26 cellular contexts compared by ENCODE assay signal in the genomic region with DNA sequence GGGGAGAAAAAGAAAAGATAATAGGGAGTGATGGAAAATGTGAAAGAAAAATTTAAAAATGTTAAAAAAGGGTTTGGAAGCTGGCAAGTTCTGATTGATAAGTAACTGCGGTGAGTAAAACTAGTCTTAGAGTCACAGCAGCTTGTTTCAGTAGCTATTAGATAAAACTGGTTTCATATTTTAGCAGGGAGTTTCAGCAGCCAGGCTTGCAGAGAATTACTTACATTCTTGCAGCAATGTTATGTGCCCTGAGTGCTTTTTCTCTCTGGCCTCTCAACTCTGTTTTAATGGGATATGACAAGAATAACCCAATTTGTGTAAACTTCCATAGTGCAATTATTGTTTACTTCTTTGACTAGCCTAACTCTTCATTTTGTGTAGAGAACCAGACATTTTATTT.
"Had no signal": no experiment of that assay in that cellular context is flagged by ENCODE, and none has a peak within 500 bp of the region (broad histone marks: within the 10 kb centered on the region; RNA-seq: fewer than 3 reads in every experiment).

No MANE protein-coding gene starts in this region.

- ATAC-seq: activated T-cell treated with anti-CD3 and anti-CD28 coated beads, Interleukin-2, amount 50 U/mL, for 4 hours; body of pancreas; esophagus mucosa; foreskin keratinocyte; heart right ventricle; natural killer cell treated with Interleukin-12 subunit alpha and Interleukin-12 subunit beta and Interleukin-15 and Interleukin-18, amount 100 ng/mL, for 72 hours; right cardiac atrium; stimulated activated naive B cell treated with anti-CD40 and anti-IgM and Interleukin-4, amounts not matched to agents 10 μg/mL and 1 μg/mL and 100 μg/mL, for 72 hours had no signal

- H3K27ac ChIP-seq: adrenal gland, body of pancreas, cardiac muscle cell, foreskin keratinocyte, heart right ventricle, stomach, thyroid gland had no signal

- H3K4me1 ChIP-seq: body of pancreas, foreskin keratinocyte, heart right ventricle, stomach, thyroid gland had no signal

- DNase-seq: activated CD4-positive, alpha-beta memory T cell treated with anti-CD3 and anti-CD28 coated beads for 36 hours; activated CD4-positive, alpha-beta T cell treated with anti-CD3 and anti-CD28 coated beads, Interleukin-2, amount 10 ng/mL, durations not matched to agents 24 days and 14 days; activated CD4-positive, CD25-positive, alpha-beta regulatory T cell treated with anti-CD3 and anti-CD28 coated beads, Interleukin-2, amount 50 U/mL, for 72 hours; activated CD8-positive, alpha-beta memory T cell treated with anti-CD3 and anti-CD28 coated beads, Interleukin-2, amount 50 U/mL, for 48 hours; activated T-cell treated with anti-CD3 and anti-CD28 coated beads, Interleukin-2, amount 50 U/mL, for 4 hours; adrenal gland; aorta; body of pancreas; cerebellar nuclear complex; cortex of kidney; foreskin keratinocyte; heart right ventricle; posterior cingulate gyrus; right cardiac atrium; stimulated activated CD4-positive, alpha-beta T cell treated with anti-CD3 and anti-CD28 coated beads, Interleukin-15, amount 100 ng/mL, for 24 hours; stimulated activated CD4-positive, alpha-beta T cell treated with anti-CD3 and anti-CD28 coated beads, Interleukin-2, amount 100 ng/mL, for 24 hours; stimulated activated naive B cell treated with anti-CD40 and anti-IgM and Interleukin-4, amounts not matched to agents 10 μg/mL and 1 μg/mL and 100 μg/mL, for 72 hours; stomach; thyroid gland had no signal

- H3K27ac Mint-ChIP-seq: activated CD4-positive, alpha-beta memory T cell treated with anti-CD3 and anti-CD28 coated beads for 36 hours; activated naive CD8-positive, alpha-beta T cell; activated T-helper 2 cell treated with anti-CD3 and anti-CD28 coated beads, Interferon-gamma antibody, Interleukin-2, Interleukin-4, amounts not matched to agents 10 μg/mL and 5 μg/mL and 100 μg/mL, durations not matched to agents 14 hours and 24 hours and 36 hours; memory B cell; natural killer cell treated with Interleukin-12 subunit alpha and Interleukin-12 subunit beta and Interleukin-15 and Interleukin-18, amount 100 ng/mL, for 72 hours; stimulated activated naive B cell treated with anti-CD40 and anti-IgM and Interleukin-4, amounts not matched to agents 10 μg/mL and 1 μg/mL and 100 μg/mL, for 72 hours had no signal

- H3K4me3 Mint-ChIP-seq: activated CD4-positive, alpha-beta memory T cell treated with anti-CD3 and anti-CD28 coated beads for 36 hours; activated CD4-positive, alpha-beta T cell treated with anti-CD3 and anti-CD28 coated beads, Interleukin-2, amount 10 ng/mL, durations not matched to agents 24 days and 14 days; activated naive CD8-positive, alpha-beta T cell; activated T-cell treated with anti-CD3 and anti-CD28 coated beads, Interleukin-2, amount 50 U/mL, for 4 hours; memory B cell; natural killer cell treated with Interleukin-12 subunit alpha and Interleukin-12 subunit beta and Interleukin-15 and Interleukin-18, amount 100 ng/mL, for 72 hours; stimulated activated naive B cell treated with anti-CD40 and anti-IgM and Interleukin-4, amounts not matched to agents 10 μg/mL and 1 μg/mL and 100 μg/mL, for 72 hours had no signal

- H3K4me3 ChIP-seq: adrenal gland, body of pancreas, cardiac muscle cell, heart right ventricle, stomach, thyroid gland had no signal

- H3K9me3 ChIP-seq: adrenal gland, body of pancreas, heart right ventricle, stomach, thyroid gland had no signal

- H3K27me3 ChIP-seq: adrenal gland, body of pancreas, cardiac muscle cell, foreskin keratinocyte, heart right ventricle, stomach, thyroid gland had no signal

- H3K27me3 Mint-ChIP-seq: activated CD4-positive, alpha-beta memory T cell treated with anti-CD3 and anti-CD28 coated beads for 36 hours; activated CD4-positive, alpha-beta T cell treated with anti-CD3 and anti-CD28 coated beads, Interleukin-2, amount 10 ng/mL, durations not matched to agents 24 days and 14 days; activated naive CD8-positive, alpha-beta T cell; memory B cell; natural killer cell treated with Interleukin-12 subunit alpha and Interleukin-12 subunit beta and Interleukin-15 and Interleukin-18, amount 100 ng/mL, for 72 hours; stimulated activated naive B cell treated with anti-CD40 and anti-IgM and Interleukin-4, amounts not matched to agents 10 μg/mL and 1 μg/mL and 100 μg/mL, for 72 hours had no signal

- H3K9me3 Mint-ChIP-seq: activated CD4-positive, alpha-beta memory T cell treated with anti-CD3 and anti-CD28 coated beads for 36 hours; activated T-cell treated with anti-CD3 and anti-CD28 coated beads, Interleukin-2, amount 50 U/mL, for 4 hours; activated T-helper 2 cell treated with anti-CD3 and anti-CD28 coated beads, Interferon-gamma antibody, Interleukin-2, Interleukin-4, amounts not matched to agents 10 μg/mL and 5 μg/mL and 100 μg/mL, durations not matched to agents 14 hours and 24 hours and 36 hours; memory B cell; natural killer cell treated with Interleukin-12 subunit alpha and Interleukin-12 subunit beta and Interleukin-15 and Interleukin-18, amount 100 ng/mL, for 72 hours; stimulated activated naive B cell treated with anti-CD40 and anti-IgM and Interleukin-4, amounts not matched to agents 10 μg/mL and 1 μg/mL and 100 μg/mL, for 72 hours had no signal

- FAIRE-seq: endothelial cell of umbilical vein had no signal

- H3K4me1 Mint-ChIP-seq: memory B cell; stimulated activated naive B cell treated with anti-CD40 and anti-IgM and Interleukin-4, amounts not matched to agents 10 μg/mL and 1 μg/mL and 100 μg/mL, for 72 hours had no signal
